1 cellular context compared by ENCODE assay signal in the genomic region with DNA sequence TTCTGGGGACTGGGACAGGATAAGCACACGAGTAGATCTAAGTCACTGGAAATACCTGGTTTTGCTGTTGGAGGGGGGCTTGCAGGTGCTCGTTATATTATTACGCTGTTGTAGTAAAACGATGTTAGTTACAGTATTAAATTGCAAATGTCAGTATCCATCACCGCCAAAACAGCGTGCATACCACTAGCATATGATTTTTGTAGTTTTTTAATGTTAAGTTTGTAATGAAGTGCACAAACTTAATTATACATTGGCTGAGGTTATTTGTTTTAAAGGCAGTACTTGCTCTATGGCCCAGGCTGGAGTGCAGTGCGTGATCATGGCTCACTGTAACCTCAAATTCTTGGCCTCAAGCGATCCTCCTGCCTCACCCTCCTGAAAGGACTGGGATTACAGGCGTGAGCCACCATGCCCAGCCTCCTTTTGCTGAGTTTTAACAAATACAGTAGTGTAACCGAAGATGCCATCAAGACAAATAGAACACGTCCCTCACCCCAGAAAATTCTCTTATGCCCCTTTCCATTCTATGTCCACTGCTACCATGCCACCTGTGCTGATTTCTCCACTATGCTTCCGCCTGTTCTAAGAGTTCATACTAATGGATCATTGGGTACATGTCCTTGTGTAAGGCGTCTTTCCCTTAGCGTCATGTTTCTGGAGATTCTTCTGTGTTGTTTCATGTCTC.
A peak's percentile ranks its signal among the peaks of the same experiment; 100 is the strongest.
TF ChIP-seq lines count a peak whose summit lies in the region.

No MANE protein-coding gene starts in this region.

TF ChIP-seq in HCT116, 20 proteins besides CTCF, POLR2A, EP300 and RAD21 (continued from another document):
- no peak for TF ChIP-seq ZFX (IDR thresholded peaks at IDR 0.05)
- no peak for TF ChIP-seq SP1 (IDR thresholded peaks at IDR 0.05; ENCODE audit: low read depth)
- peak; percentile 67 for TF ChIP-seq POLR2AphosphoS5 (IDR thresholded peaks at IDR 0.05; ENCODE audit: low read depth, low read length)
- TF ChIP-seq YY1 (IDR thresholded peaks at IDR 0.05; ENCODE audit: extremely low read depth, insufficient replicate concordance, low read depth, low read length): no peak
- no peak for TF ChIP-seq EZH2 (IDR thresholded peaks at IDR 0.05)
- TF ChIP-seq, protein P1, sequence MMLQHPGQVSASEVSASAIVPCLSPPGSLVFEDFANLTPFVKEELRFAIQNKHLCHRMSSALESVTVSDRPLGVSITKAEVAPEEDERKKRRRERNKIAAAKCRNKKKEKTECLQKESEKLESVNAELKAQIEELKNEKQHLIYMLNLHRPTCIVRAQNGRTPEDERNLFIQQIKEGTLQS (IDR thresholded peaks at IDR 0.05): no peak
- TF ChIP-seq TCF7L2 (IDR thresholded peaks at IDR 0.05; ENCODE audit: borderline replicate concordance, extremely low read depth, insufficient read depth, insufficient read length): no peak
- no peak for TF ChIP-seq EZH2phosphoT487 (IDR thresholded peaks at IDR 0.05; ENCODE audit: borderline replicate concordance)
